12 cellular contexts compared by ENCODE assay signal in genomic region chr4:38681283-38682066, GRCh38. TPM values are rescaled to one million over a fixed set of nuclear protein-coding genes. Genes with fewer than 3 reads are reported as not detected.
DNase-seq lines count a peak whose midpoint lies in the region; ATAC-seq, FAIRE-seq and TF ChIP-seq lines count a peak whose summit lies in the region.
"Had no signal": no experiment of that assay in that cellular context is flagged by ENCODE, and none has a peak within 500 bp of the region (broad histone marks: within the 10 kb centered on the region; RNA-seq: fewer than 3 reads in every experiment).

No MANE protein-coding gene starts in this region.

- peaks cover 17% of the 10 kb centered on the region for H3K4me1 ChIP-seq in testis

- H3K27me3 Mint-ChIP-seq in T-cell (no peaks in the 10 kb centered on the region), nephron progenitor cell (ENCODE audit: low read depth, poor library complexity) (no peaks in the 10 kb centered on the region)
- H3K27me3 Mint-ChIP-seq: B cell had no signal

- TF ChIP-seq CTCF in AG10803 (conservative IDR thresholded peaks at IDR 0.05; ENCODE audit: low read length) (no peak), nephron progenitor cell (IDR thresholded peaks at IDR 0.05) (no peak), testis (IDR thresholded peaks at IDR 0.05) (no peak)

- peaks cover 84 to 94% (median 88%) of the 10 kb centered on the region in 3 donors for H3K4me1 Mint-ChIP-seq in T-cell
- peaks cover 43% of the 10 kb centered on the region for H3K4me1 Mint-ChIP-seq in nephron progenitor cell

- H3K36me3 ChIP-seq in testis (ENCODE audit: low read depth, missing control alignments) = no peaks in the 10 kb centered on the region

- H3K4me3 ChIP-seq in AG10803 (ENCODE audit: low read length) (no peak overlapping the region), testis (no peak overlapping the region)

- POLR2A ChIA-PET in T-cell (lab: Charles Lee) = interaction anchor here in 1 of 2 donors (0.8 kb wide), 1 partner anchor 222 kb away, joined by 3 read pairs; no protein-coding TSS in a partner anchor

- ATAC-seq in T-cell (replicated peaks in 1 of 4) = no peak
- no peak for ATAC-seq in GM21423 (IDR thresholded peaks at IDR 0.05; ENCODE audit: unreplicated experiment)

- H3K4me3 Mint-ChIP-seq in T-cell = peak overlapping the region in 1 of 3 donors; percentile 51
- no peak overlapping the region for H3K4me3 Mint-ChIP-seq in nephron progenitor cell
- H3K4me3 Mint-ChIP-seq: B cell had no signal

- 62 to 64% methylated on average over 12 of the region's 12 CpGs for WGBS in testis, 2 donors

- no peak for FAIRE-seq in GM12891 (lab: Jason Lieb, UNC)

- H3K36me3 Mint-ChIP-seq in T-cell = peaks cover 59% of the 10 kb centered on the region
- peaks cover 82% of the 10 kb centered on the region for H3K36me3 Mint-ChIP-seq in nephron progenitor cell (ENCODE audit: low read depth)

- H3K27me3 ChIP-seq in testis = no peaks in the 10 kb centered on the region

- no peaks in the 10 kb centered on the region for H3K9me3 ChIP-seq in testis

- intact Hi-C loops in testis (cut with DNase I; ENCODE audit: low total_unique reads) = no loop called here

- no peak overlapping the region for H3K27ac ChIP-seq in testis

- H3K9me3 Mint-ChIP-seq in T-cell (no peaks in the 10 kb centered on the region), nephron progenitor cell (peaks cover 14% of the 10 kb centered on the region)

- TF ChIP-seq POLR2A in testis (IDR thresholded peaks at IDR 0.05) (no peak), GM12891 (IDR thresholded peaks at IDR 0.05; ENCODE audit: low read depth, low read length) (no peak)

- DNase-seq in AG10803 (ENCODE audit: low read depth) (peak; percentile 42), T-cell (no peak), fibroblast of peridontal ligament (ENCODE audit: extremely low read depth) (peak; percentile 67), nephron progenitor cell (no peak), testis (no peak), cerebellar nuclear complex (lab: John Stamatoyannopoulos, UW) (no peak), GM12891 (ENCODE audit: insufficient read length, low spot score) (no peak)
- DNase-seq: NCI-H1048, NCI-H524, T1000 had no signal

- CTCF ChIA-PET in T-cell (lab: Charles Lee) = interaction anchor here in 1 of 2 donors (0.5 kb wide), 1 partner anchor 552 kb away, joined by 4 read pairs; no protein-coding TSS in a partner anchor

- H3K27ac Mint-ChIP-seq in T-cell (peak overlapping the region; percentile 61 to 64), nephron progenitor cell (peak overlapping the region; percentile 89)
- H3K27ac Mint-ChIP-seq: B cell had no signal

TF ChIP-seq in GM12891, 5 proteins besides CTCF, POLR2A, EP300 and RAD21:
- TF ChIP-seq PAX5 (IDR thresholded peaks at IDR 0.05; ENCODE audit: insufficient read depth, low read length, severe bottlenecking) = no peak
- TF ChIP-seq POU2F2 (IDR thresholded peaks at IDR 0.05; ENCODE audit: low read depth, low read length) = no peak
- no peak for TF ChIP-seq SPI1 (IDR thresholded peaks at IDR 0.05; ENCODE audit: low read depth, low read length)
- TF ChIP-seq TAF1 (IDR thresholded peaks at IDR 0.05; ENCODE audit: low read depth, low read length) = no peak
TF ChIP-seq in GM12891: peak in this region for 0.

RNA-seq across cellular contexts. Expression of gene KLF3, which starts 17.5 kb away (rescaled TPM):
- total RNA-seq in T-cell (100 to 1,000 TPM; 115 to 127 (median 124) TPM), testis (10 to 100 TPM; 21.2 to 24.6 TPM)
- polyA plus RNA-seq in testis (ENCODE audit: insufficient read depth, low read depth, low replicate concordance) = 16.4 TPM
- 14.5 TPM for polyA plus RNA-seq in GM12891 (2012; ENCODE audit: low read depth, missing spikeins)

Comparison
In these comparisons a context has a peak if more than half of its experiments do, and no peak if none do; other contexts are left out.
1. DNase-seq: peak in AG10803 (single experiment) and fibroblast of peridontal ligament (single experiment); none in T-cell (0 of 34), nephron progenitor cell (single experiment), testis (single experiment), cerebellar nuclear complex (0 of 2) and GM12891 (single experiment).
2. RNA of gene KLF3, which starts 17.5 kb away (total RNA-seq): 115 to 127 TPM in T-cell; 21.2 to 24.6 TPM in testis; every median in the first group is over 4 times any median in the second.